In the genomic region with DNA sequence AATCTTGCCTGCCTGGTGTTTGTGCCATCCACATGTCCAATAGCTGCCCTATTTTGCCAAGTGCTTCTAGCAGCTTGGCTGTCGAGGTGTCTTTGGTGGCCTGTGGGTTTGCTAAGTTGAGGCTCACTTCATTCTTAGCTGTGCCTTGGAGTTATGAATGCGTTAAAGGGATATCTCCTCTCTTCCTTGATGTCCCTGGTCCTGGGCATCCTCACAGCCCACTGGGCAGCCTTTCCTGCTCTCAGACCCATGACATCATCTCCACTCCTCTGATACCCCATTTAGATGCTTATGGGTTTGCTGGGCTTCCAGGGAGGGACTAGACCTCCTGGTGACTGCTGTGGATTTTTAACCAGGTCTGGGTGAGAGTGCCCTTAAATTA, we compare ENCODE assay signal across 8 cellular contexts. TPM values are rescaled to one million over a fixed set of nuclear protein-coding genes. Genes with fewer than 3 reads are reported as not detected.
DNase-seq lines count a peak whose midpoint lies in the region; ATAC-seq lines count a peak whose summit lies in the region.

No MANE protein-coding gene starts in this region.

- no peak for ATAC-seq in HG03432 (IDR thresholded peaks at IDR 0.05; ENCODE audit: unreplicated experiment)

- no peaks in the 10 kb centered on the region for H3K36me3 ChIP-seq in subcutaneous abdominal adipose tissue (ENCODE audit: control insufficient read depth in 5 of 5, insufficient read depth in 5 of 5, low read length in 5 of 5)

- no peaks in the 10 kb centered on the region for H3K36me3 Mint-ChIP-seq in activated T-cell treated with anti-CD3 and anti-CD28 coated beads, Interleukin-2, amount 50 U/mL, for 24 hours (ENCODE audit: low read depth)
- H3K36me3 Mint-ChIP-seq in activated naive CD8-positive, alpha-beta T cell, result no peaks in the 10 kb centered on the region
- no peaks in the 10 kb centered on the region for H3K36me3 Mint-ChIP-seq in immature natural killer cell

- peak overlapping the region; percentile 82 for H3K27ac ChIP-seq in subcutaneous abdominal adipose tissue (ENCODE audit: low read depth, low read length)

- DNase-seq in activated T-cell treated with anti-CD3 and anti-CD28 coated beads, Interleukin-2, amount 50 U/mL, for 24 hours, result no peak
- no peak for DNase-seq in activated T-cell treated with anti-CD3 and anti-CD28 coated beads, Interleukin-2, amount 50 U/mL, for 48 hours
- DNase-seq in immature natural killer cell (no peak), medulla oblongata (ENCODE audit: extremely low spot score) (no peak), UCSD-AML1 (lab: John Stamatoyannopoulos, UW; ENCODE audit: unreplicated experiment) (no peak)

- H3K4me1 Mint-ChIP-seq in activated T-cell treated with anti-CD3 and anti-CD28 coated beads, Interleukin-2, amount 50 U/mL, for 24 hours (ENCODE audit: low read depth), result peaks cover 14% of the 10 kb centered on the region
- H3K4me1 Mint-ChIP-seq in activated naive CD8-positive, alpha-beta T cell (ENCODE audit: low read depth), result peaks cover 5% of the 10 kb centered on the region
- peaks cover 12 to 17% of the 10 kb centered on the region in 2 donors for H3K4me1 Mint-ChIP-seq in immature natural killer cell

- H3K9me3 Mint-ChIP-seq in activated T-cell treated with anti-CD3 and anti-CD28 coated beads, Interleukin-2, amount 50 U/mL, for 24 hours, result no peaks in the 10 kb centered on the region
- no peaks in the 10 kb centered on the region for H3K9me3 Mint-ChIP-seq in activated naive CD8-positive, alpha-beta T cell (ENCODE audit: low read depth)
- no peaks in the 10 kb centered on the region for H3K9me3 Mint-ChIP-seq in immature natural killer cell

- H3K4me3 ChIP-seq in subcutaneous abdominal adipose tissue (ENCODE audit: low read depth in 1 of 5, low read length in 5 of 5), result peak overlapping the region; percentile 6 to 81 (median 78)

- peak overlapping the region in 2 of 5 donors; percentile 11 to 87 for H3K9ac ChIP-seq in subcutaneous abdominal adipose tissue (ENCODE audit: low read length in 5 of 5)

- H3K4me3 Mint-ChIP-seq in activated T-cell treated with anti-CD3 and anti-CD28 coated beads, Interleukin-2, amount 50 U/mL, for 24 hours, result peak overlapping the region; percentile 71
- peak overlapping the region; percentile 81 for H3K4me3 Mint-ChIP-seq in activated naive CD8-positive, alpha-beta T cell
- H3K4me3 Mint-ChIP-seq in immature natural killer cell, result peak overlapping the region; percentile 67 to 79 (median 76)

- no peaks in the 10 kb centered on the region for H3K27me3 ChIP-seq in subcutaneous abdominal adipose tissue (ENCODE audit: control insufficient read depth in 5 of 5, insufficient read depth in 4 of 5, low read length in 5 of 5)

- H3K27me3 Mint-ChIP-seq in activated T-cell treated with anti-CD3 and anti-CD28 coated beads, Interleukin-2, amount 50 U/mL, for 24 hours, result peaks cover 65% of the 10 kb centered on the region
- H3K27me3 Mint-ChIP-seq in activated naive CD8-positive, alpha-beta T cell, result peaks cover 28% of the 10 kb centered on the region
- H3K27me3 Mint-ChIP-seq in immature natural killer cell (ENCODE audit: low read depth in 3 of 3), result peaks cover 10 to 16% (median 11%) of the 10 kb centered on the region in 3 donors

- H3K9me3 ChIP-seq in subcutaneous abdominal adipose tissue (ENCODE audit: control insufficient read depth in 5 of 5, low read length in 5 of 5), result no peaks in the 10 kb centered on the region

- H3K27ac Mint-ChIP-seq in activated T-cell treated with anti-CD3 and anti-CD28 coated beads, Interleukin-2, amount 50 U/mL, for 24 hours, result no peak overlapping the region
- H3K27ac Mint-ChIP-seq in activated naive CD8-positive, alpha-beta T cell, result no peak overlapping the region
- H3K27ac Mint-ChIP-seq in immature natural killer cell, result no peak overlapping the region

- H3K4me1 ChIP-seq in subcutaneous abdominal adipose tissue (ENCODE audit: control insufficient read depth in 5 of 5, insufficient read depth in 5 of 5, low read length in 5 of 5), result peaks cover 2 to 35% (median 27%) of the 10 kb centered on the region in 5 donors

RNA-seq across cellular contexts. Expression of gene LDLRAD3, which starts 1.3 kb away (rescaled TPM):
- under 1 TPM in 1 of 3 donors, not detected in 2; 0.84 TPM for polyA plus RNA-seq in immature natural killer cell
